1 cellular context compared by ENCODE assay signal in genomic region chr16:77721752-77722314, GRCh38.
A peak's percentile ranks its signal among the peaks of the same experiment; 100 is the strongest.
TF ChIP-seq lines count a peak whose summit lies in the region.

No MANE protein-coding gene starts in this region.

TF ChIP-seq in HepG2, 621 proteins besides CTCF, POLR2A, EP300 and RAD21 (continued from another document and continues in another):
- TF ChIP-seq KIAA2018 (CRISPR knock-in tag; IDR thresholded peaks at IDR 0.05; ENCODE audit: borderline replicate concordance), result no peak; the same call in 1 of the 2 replicates
- no peak for TF ChIP-seq ATF5 (CRISPR knock-in tag; IDR thresholded peaks at IDR 0.05; ENCODE audit: low read depth)
- no peak for TF ChIP-seq HMGA1 (CRISPR knock-in tag; conservative IDR thresholded peaks at IDR 0.05)
- no peak for TF ChIP-seq FOXP4 (CRISPR knock-in tag; IDR thresholded peaks at IDR 0.05)
- TF ChIP-seq CHD4 (IDR thresholded peaks at IDR 0.05; ENCODE audit: borderline replicate concordance, low read length), result no peak
- no peak for TF ChIP-seq STAT6 (CRISPR knock-in tag; IDR thresholded peaks at IDR 0.05; ENCODE audit: borderline replicate concordance)
- TF ChIP-seq ZNF652 (CRISPR knock-in tag; IDR thresholded peaks at IDR 0.05; ENCODE audit: borderline replicate concordance, low read depth), result peak; percentile 66
- TF ChIP-seq RXRA (CRISPR knock-in tag; IDR thresholded peaks at IDR 0.05), result no peak
- TF ChIP-seq ZNF781 (CRISPR knock-in tag; IDR thresholded peaks at IDR 0.05; ENCODE audit: borderline replicate concordance, not compliant biosample characterization), result no peak
- no peak for TF ChIP-seq CBX5 (CRISPR knock-in tag; IDR thresholded peaks at IDR 0.05; ENCODE audit: borderline replicate concordance)
- no peak for TF ChIP-seq ZNF383 (CRISPR knock-in tag; IDR thresholded peaks at IDR 0.05; ENCODE audit: borderline replicate concordance)
- TF ChIP-seq ZBTB37 (CRISPR knock-in tag; IDR thresholded peaks at IDR 0.05), result no peak
- TF ChIP-seq MNT (IDR thresholded peaks at IDR 0.05), result no peak; the same call in 1 of the 2 replicates
- TF ChIP-seq ZNF598 (CRISPR knock-in tag; IDR thresholded peaks at IDR 0.05; ENCODE audit: borderline replicate concordance), result 0 out of 2 replicates have a peak, but pooled peaks have one; percentile 32
- TF ChIP-seq ZC3H13 (CRISPR knock-in tag; IDR thresholded peaks at IDR 0.05), result 0 out of 2 replicates have a peak, but pooled peaks have one; percentile 13
- no peak for TF ChIP-seq REL (CRISPR knock-in tag; conservative IDR thresholded peaks at IDR 0.05)
- TF ChIP-seq ISX (CRISPR knock-in tag; conservative IDR thresholded peaks at IDR 0.05), result no peak
- TF ChIP-seq KAT8 (CRISPR knock-in tag; IDR thresholded peaks at IDR 0.05), result no peak
- TF ChIP-seq SRSF9 (IDR thresholded peaks at IDR 0.05; ENCODE audit: borderline replicate concordance, insufficient read depth, low read depth, low read length, poor library complexity, severe bottlenecking), result no peak
- TF ChIP-seq ATF2 (CRISPR knock-in tag; IDR thresholded peaks at IDR 0.05), result no peak
- TF ChIP-seq ELF1 (CRISPR knock-in tag; IDR thresholded peaks at IDR 0.05), result no peak
- no peak for TF ChIP-seq REST (IDR thresholded peaks at IDR 0.05; ENCODE audit: borderline replicate concordance in 1 of 2, low read depth in 1 of 2, low read length in 2 of 2)
- TF ChIP-seq ZMYM3 (CRISPR knock-in tag; IDR thresholded peaks at IDR 0.05), result peak; percentile 57; the same call in 1 of the 2 replicates
- TF ChIP-seq DPF2 (CRISPR knock-in tag; IDR thresholded peaks at IDR 0.05; ENCODE audit: borderline replicate concordance, low read depth), result no peak
- no peak for TF ChIP-seq ZNF878 (CRISPR knock-in tag; IDR thresholded peaks at IDR 0.05)
- no peak for TF ChIP-seq ZNF800 (CRISPR knock-in tag; IDR thresholded peaks at IDR 0.05)
- no peak for TF ChIP-seq IKZF1 (IDR thresholded peaks at IDR 0.05)
- peak; percentile 46; the same call in 1 of the 2 replicates for TF ChIP-seq ZNF580 (CRISPR knock-in tag; IDR thresholded peaks at IDR 0.05; ENCODE audit: borderline replicate concordance, low read depth)
- no peak for TF ChIP-seq MAFK (conservative IDR thresholded peaks at IDR 0.05 in 1 of 2, IDR thresholded peaks at IDR 0.05 in 1 of 2; ENCODE audit: low read length in 2 of 2)
